Comparison of ENCODE assay signal across 8 cellular contexts in genomic region chr12:122979001-122979907, GRCh38. TPM values are rescaled to one million over a fixed set of nuclear protein-coding genes. Genes with fewer than 3 reads are reported as not detected.
DNase-seq lines count a peak whose midpoint lies in the region; ATAC-seq lines count a peak whose summit lies in the region.

No MANE protein-coding gene starts in this region.

- no peaks in the 10 kb centered on the region for H3K9me3 Mint-ChIP-seq in T-helper 1 cell treated with Interleukin-12 subunit alpha and Interleukin-12 subunit beta and Interleukin-4 antibody, amounts not matched to agents 30 μg/mL and 1 μg/mL, for 36 hours
- H3K9me3 Mint-ChIP-seq in activated T-helper 1 cell treated with anti-CD3 and anti-CD28 coated beads, Interleukin-12 subunit alpha, Interleukin-12 subunit beta, Interleukin-2, Interleukin-4 antibody, amounts not matched to agents 30 ng/mL and 10 ng/mL and 1 ng/mL, durations not matched to agents 14 hours and 24 hours and 36 hours: no peaks in the 10 kb centered on the region
- H3K9me3 Mint-ChIP-seq in stimulated activated naive CD8-positive, alpha-beta T cell treated with anti-CD3 and anti-CD28 coated beads, Interleukin-15, amount 100 ng/mL, for 72 hours: no peaks in the 10 kb centered on the region

- H3K4me1 Mint-ChIP-seq in T-helper 1 cell treated with Interleukin-12 subunit alpha and Interleukin-12 subunit beta and Interleukin-4 antibody, amounts not matched to agents 30 μg/mL and 1 μg/mL, for 36 hours (ENCODE audit: low read depth): peaks cover 29% of the 10 kb centered on the region
- H3K4me1 Mint-ChIP-seq in activated T-helper 1 cell treated with anti-CD3 and anti-CD28 coated beads, Interleukin-12 subunit alpha, Interleukin-12 subunit beta, Interleukin-2, Interleukin-4 antibody, amounts not matched to agents 30 ng/mL and 10 ng/mL and 1 ng/mL, durations not matched to agents 14 hours and 24 hours and 36 hours (ENCODE audit: low read depth): peaks cover 38% of the 10 kb centered on the region
- H3K4me1 Mint-ChIP-seq in stimulated activated naive CD8-positive, alpha-beta T cell treated with anti-CD3 and anti-CD28 coated beads, Interleukin-15, amount 100 ng/mL, for 72 hours: peaks cover 70% of the 10 kb centered on the region

- H3K9me3 ChIP-seq in iPS-18c (ENCODE audit: control insufficient read depth, insufficient read depth, low read length): no peaks in the 10 kb centered on the region

- no peaks in the 10 kb centered on the region for H3K27me3 Mint-ChIP-seq in T-helper 1 cell treated with Interleukin-12 subunit alpha and Interleukin-12 subunit beta and Interleukin-4 antibody, amounts not matched to agents 30 μg/mL and 1 μg/mL, for 36 hours (ENCODE audit: low read depth)
- no peaks in the 10 kb centered on the region for H3K27me3 Mint-ChIP-seq in activated T-helper 1 cell treated with anti-CD3 and anti-CD28 coated beads, Interleukin-12 subunit alpha, Interleukin-12 subunit beta, Interleukin-2, Interleukin-4 antibody, amounts not matched to agents 30 ng/mL and 10 ng/mL and 1 ng/mL, durations not matched to agents 14 hours and 24 hours and 36 hours (ENCODE audit: insufficient read depth)
- no peaks in the 10 kb centered on the region for H3K27me3 Mint-ChIP-seq in stimulated activated naive CD8-positive, alpha-beta T cell treated with anti-CD3 and anti-CD28 coated beads, Interleukin-15, amount 100 ng/mL, for 72 hours

- H3K4me3 Mint-ChIP-seq in T-helper 1 cell treated with Interleukin-12 subunit alpha and Interleukin-12 subunit beta and Interleukin-4 antibody, amounts not matched to agents 30 μg/mL and 1 μg/mL, for 36 hours: peak overlapping the region; percentile 89
- peak overlapping the region; percentile 88 for H3K4me3 Mint-ChIP-seq in activated T-helper 1 cell treated with anti-CD3 and anti-CD28 coated beads, Interleukin-12 subunit alpha, Interleukin-12 subunit beta, Interleukin-2, Interleukin-4 antibody, amounts not matched to agents 30 ng/mL and 10 ng/mL and 1 ng/mL, durations not matched to agents 14 hours and 24 hours and 36 hours
- peak overlapping the region; percentile 91 to 97 for H3K4me3 Mint-ChIP-seq in stimulated activated naive CD8-positive, alpha-beta T cell treated with anti-CD3 and anti-CD28 coated beads, Interleukin-15, amount 100 ng/mL, for 72 hours

- ATAC-seq in stimulated activated naive CD8-positive, alpha-beta T cell treated with anti-CD3 and anti-CD28 coated beads, Interleukin-15, amount 100 ng/mL, for 72 hours: no peak
- ATAC-seq in HG02981 (IDR thresholded peaks at IDR 0.05; ENCODE audit: unreplicated experiment): no peak

- peak overlapping the region; percentile 88 for H3K27ac Mint-ChIP-seq in T-helper 1 cell treated with Interleukin-12 subunit alpha and Interleukin-12 subunit beta and Interleukin-4 antibody, amounts not matched to agents 30 μg/mL and 1 μg/mL, for 36 hours
- H3K27ac Mint-ChIP-seq in activated T-helper 1 cell treated with anti-CD3 and anti-CD28 coated beads, Interleukin-12 subunit alpha, Interleukin-12 subunit beta, Interleukin-2, Interleukin-4 antibody, amounts not matched to agents 30 ng/mL and 10 ng/mL and 1 ng/mL, durations not matched to agents 14 hours and 24 hours and 36 hours: peak overlapping the region; percentile 86
- peak overlapping the region; percentile 46 to 89 for H3K27ac Mint-ChIP-seq in stimulated activated naive CD8-positive, alpha-beta T cell treated with anti-CD3 and anti-CD28 coated beads, Interleukin-15, amount 100 ng/mL, for 72 hours

- intact Hi-C loops in activated T-helper 1 cell treated with anti-CD3 and anti-CD28 coated beads, Interleukin-12 subunit alpha, Interleukin-12 subunit beta, Interleukin-2, Interleukin-4 antibody, amounts not matched to agents 30 ng/mL and 10 ng/mL and 1 ng/mL, durations not matched to agents 14 hours and 24 hours and 36 hours (cut with micrococcal nuclease): loop anchor here (10.0 kb wide), 1 partner anchor 736 kb away; the partner anchor contains the start of gene ATP6V0A2

- H3K36me3 Mint-ChIP-seq in T-helper 1 cell treated with Interleukin-12 subunit alpha and Interleukin-12 subunit beta and Interleukin-4 antibody, amounts not matched to agents 30 μg/mL and 1 μg/mL, for 36 hours (ENCODE audit: low read depth): peaks cover 12% of the 10 kb centered on the region
- peaks cover 12% of the 10 kb centered on the region for H3K36me3 Mint-ChIP-seq in activated T-helper 1 cell treated with anti-CD3 and anti-CD28 coated beads, Interleukin-12 subunit alpha, Interleukin-12 subunit beta, Interleukin-2, Interleukin-4 antibody, amounts not matched to agents 30 ng/mL and 10 ng/mL and 1 ng/mL, durations not matched to agents 14 hours and 24 hours and 36 hours (ENCODE audit: low read depth)

- peak overlapping the region; percentile 93 for H3K4me3 ChIP-seq in iPS-18c (ENCODE audit: insufficient read depth, low read depth, low read length)

- DNase-seq in T-helper 1 cell (no peak), H4 (ENCODE audit: low spot score) (no peak)
- no peak for DNase-seq in activated T-helper 1 cell treated with anti-CD3 and anti-CD28 coated beads, Interleukin-12 subunit alpha, Interleukin-12 subunit beta, Interleukin-2, Interleukin-4 antibody, amounts not matched to agents 30 ng/mL and 10 ng/mL and 1 ng/mL, durations not matched to agents 14 hours and 24 hours and 36 hours (ENCODE audit: low spot score)
- DNase-seq in stimulated activated naive CD8-positive, alpha-beta T cell treated with anti-CD3 and anti-CD28 coated beads, Interleukin-15, amount 100 ng/mL, for 72 hours: no peak
- no peak for DNase-seq in stimulated activated CD4-positive, alpha-beta T cell treated with anti-CD3 and anti-CD28 coated beads, Interleukin-2, amount 100 ng/mL, for 24 hours

RNA-seq across cellular contexts. Expression of gene ARL6IP4, which starts 1.2 kb away (rescaled TPM):
- 154 and 155 TPM in 2 replicates for total RNA-seq in activated T-helper 1 cell treated with anti-CD3 and anti-CD28 coated beads, Interleukin-12 subunit alpha, Interleukin-12 subunit beta, Interleukin-2, Interleukin-4 antibody, amounts not matched to agents 30 ng/mL and 10 ng/mL and 1 ng/mL, durations not matched to agents 14 hours and 24 hours and 36 hours
- total RNA-seq in H4 (2014; rRNA removed; shearing (Covaris generic)): 111 and 179 TPM in 2 replicates

RNA-seq across cellular contexts. Expression of gene OGFOD2, which starts 4.2 kb away (rescaled TPM):
- total RNA-seq in activated T-helper 1 cell treated with anti-CD3 and anti-CD28 coated beads, Interleukin-12 subunit alpha, Interleukin-12 subunit beta, Interleukin-2, Interleukin-4 antibody, amounts not matched to agents 30 ng/mL and 10 ng/mL and 1 ng/mL, durations not matched to agents 14 hours and 24 hours and 36 hours: 18.0 and 22.1 TPM in 2 replicates
- 17.5 and 18.1 TPM in 2 replicates for total RNA-seq in H4 (2014; rRNA removed; shearing (Covaris generic))

RNA-seq across cellular contexts. Expression of gene ABCB9, which starts 13.0 kb away (rescaled TPM):
- total RNA-seq in activated T-helper 1 cell treated with anti-CD3 and anti-CD28 coated beads, Interleukin-12 subunit alpha, Interleukin-12 subunit beta, Interleukin-2, Interleukin-4 antibody, amounts not matched to agents 30 ng/mL and 10 ng/mL and 1 ng/mL, durations not matched to agents 14 hours and 24 hours and 36 hours: 3.8 and 4.4 TPM in 2 replicates
- total RNA-seq in H4 (2014; rRNA removed; shearing (Covaris generic)): 6.5 and 19.3 TPM in 2 replicates
